ENCODE assay signal across 28 cellular contexts in the genomic region with DNA sequence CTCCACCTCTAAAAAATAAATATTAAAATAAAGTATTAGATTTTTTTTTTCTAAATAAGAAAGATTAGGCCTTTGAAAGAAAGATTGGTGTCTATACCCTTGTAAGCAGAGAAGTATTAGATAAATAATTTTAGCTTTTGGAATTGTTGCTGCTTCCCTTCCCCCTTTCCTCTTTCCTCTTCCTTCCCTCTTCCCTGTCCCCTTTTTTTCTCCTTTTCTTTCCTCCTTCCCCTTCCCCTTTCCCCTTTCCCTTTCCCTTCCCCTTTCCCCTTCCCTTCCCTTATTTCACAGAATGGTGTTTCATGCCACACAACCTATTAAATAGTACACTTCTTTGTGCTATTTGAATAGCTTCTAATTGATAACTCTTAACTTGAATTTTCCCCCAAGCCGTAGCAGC.
"Had no signal": no experiment of that assay in that cellular context is flagged by ENCODE, and none has a peak within 500 bp of the region (broad histone marks: within the 10 kb centered on the region; RNA-seq: fewer than 3 reads in every experiment).

No MANE protein-coding gene starts in this region.

- H3K9me3 ChIP-seq: left lung, lower lobe of right lung, ovary, right atrium auricular region, suprapubic skin, thoracic aorta, tibial artery, upper lobe of right lung had no signal

- H3K27ac Mint-ChIP-seq: nephron; progenitor cell of endocrine pancreas; stimulated activated naive CD8-positive, alpha-beta T cell treated with anti-CD3 and anti-CD28 coated beads, Interleukin-15, Interleukin-2, amounts not matched to agents 100 ng/mL and 50 ng/mL, for 24 hours had no signal

- H3K27ac ChIP-seq: left lung, lower lobe of right lung, ovary, right atrium auricular region, skin epidermis, suprapubic skin, thoracic aorta, tibial artery, upper lobe of right lung had no signal

- H3K4me1 ChIP-seq: left lung, lower lobe of right lung, right atrium auricular region, suprapubic skin, tibial artery, upper lobe of right lung had no signal

- H3K36me3 ChIP-seq: ovary had no signal

- H3K4me1 Mint-ChIP-seq: immature natural killer cell; naive thymus-derived CD8-positive, alpha-beta T cell; nephron had no signal

- ATAC-seq: left colon; left lung; lower lobe of right lung; naive thymus-derived CD8-positive, alpha-beta T cell; sciatic nerve; upper lobe of right lung had no signal

- DNase-seq: hippocampal formation; immature natural killer cell; kidney; left colon; left lung; lower lobe of right lung; mammary epithelial cell; mesenchymal stem cell; naive thymus-derived CD8-positive, alpha-beta T cell; ovary; stimulated activated CD4-positive, alpha-beta T cell treated with anti-CD3 and anti-CD28 coated beads, Interleukin-12 subunit alpha, Interleukin-12 subunit beta, amount 100 ng/mL, for 4 hours; stimulated activated CD4-positive, alpha-beta T cell treated with anti-CD3 and anti-CD28 coated beads, Interleukin-15, amount 100 ng/mL, for 24 hours; stimulated activated CD4-positive, alpha-beta T cell treated with anti-CD3 and anti-CD28 coated beads, Interleukin-2, amount 100 ng/mL, for 24 hours; stimulated activated CD4-positive, alpha-beta T cell treated with anti-CD3 and anti-CD28 coated beads, Interleukin-4, amount 100 ng/mL, for 1 hour; stimulated activated naive CD4-positive, alpha-beta T cell; tibial artery; trophoblast cell; upper lobe of right lung had no signal

- H3K27me3 ChIP-seq: left lung, ovary, right atrium auricular region, suprapubic skin, tibial artery, upper lobe of right lung had no signal

- H3K27me3 Mint-ChIP-seq: naive thymus-derived CD8-positive, alpha-beta T cell; progenitor cell of endocrine pancreas; stimulated activated naive CD8-positive, alpha-beta T cell treated with anti-CD3 and anti-CD28 coated beads, Interleukin-15, Interleukin-2, amounts not matched to agents 100 ng/mL and 50 ng/mL, for 24 hours had no signal

- H3K4me3 ChIP-seq: left lung, lower lobe of right lung, ovary, right atrium auricular region, skin epidermis, suprapubic skin, thoracic aorta, tibial artery, upper lobe of right lung had no signal

- H3K4me3 Mint-ChIP-seq: immature natural killer cell; naive thymus-derived CD8-positive, alpha-beta T cell; nephron; stimulated activated naive CD8-positive, alpha-beta T cell treated with anti-CD3 and anti-CD28 coated beads, Interleukin-15, Interleukin-2, amounts not matched to agents 100 ng/mL and 50 ng/mL, for 24 hours had no signal

- FAIRE-seq: islet of Langerhans, kidney, urothelium cell line had no signal

- H3K9me3 Mint-ChIP-seq: immature natural killer cell; naive thymus-derived CD8-positive, alpha-beta T cell; nephron; stimulated activated naive CD8-positive, alpha-beta T cell treated with anti-CD3 and anti-CD28 coated beads, Interleukin-15, Interleukin-2, amounts not matched to agents 100 ng/mL and 50 ng/mL, for 24 hours had no signal
